In the genomic region with DNA sequence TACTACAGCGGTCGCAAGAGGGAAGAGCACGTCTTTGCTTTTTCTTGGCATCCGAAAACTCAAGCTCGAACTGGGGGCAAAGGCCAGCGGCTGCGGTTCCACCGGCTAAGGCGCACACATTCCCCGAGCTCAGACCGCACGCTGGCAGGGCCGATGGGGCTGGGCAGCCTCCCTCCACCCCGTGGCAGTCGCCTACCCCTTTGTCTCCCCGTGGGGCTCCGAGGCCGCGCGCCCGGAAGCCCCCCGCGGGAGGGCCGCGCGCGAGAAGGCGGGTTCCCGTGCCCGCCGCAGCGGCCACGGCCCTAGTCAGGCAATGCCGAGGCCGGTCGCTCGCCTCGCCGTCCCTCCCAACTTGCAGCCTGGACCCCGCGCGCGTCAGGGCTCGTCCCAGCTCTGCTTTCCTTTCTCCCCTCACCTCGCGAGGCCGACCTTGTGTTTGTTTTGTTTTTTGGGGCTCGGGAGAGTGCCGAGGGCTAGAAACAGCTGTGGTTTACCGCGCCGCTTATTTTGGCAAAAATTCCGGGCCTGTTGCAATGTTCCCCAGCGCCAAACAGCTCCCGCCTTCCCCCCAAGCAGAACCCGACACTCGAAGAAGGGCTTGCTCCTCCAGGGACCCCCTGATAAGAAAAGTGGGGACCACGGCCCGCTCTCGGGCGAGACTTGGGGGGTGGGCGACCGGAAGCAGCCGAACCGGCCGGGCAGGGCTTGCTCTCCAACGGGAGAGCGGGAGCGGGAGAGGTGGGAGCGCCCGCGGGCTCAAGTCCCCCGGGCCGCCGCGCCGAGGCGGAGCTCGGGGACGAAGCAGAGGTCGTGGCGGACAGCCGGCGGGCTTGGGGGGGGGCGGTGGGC, we compare ENCODE assay signal across 1 cellular context.
TF ChIP-seq lines count a peak whose summit lies in the region.

No MANE protein-coding gene starts in this region.

TF ChIP-seq in WTC11, 78 proteins besides CTCF, POLR2A, EP300 and RAD21 (continued from another document):
- TF ChIP-seq HMGXB4 (CRISPR knock-in tag; IDR thresholded peaks at IDR 0.05) (peak; percentile 66; the same call in 1 of the 2 replicates), MYBL2 (CRISPR knock-in tag; IDR thresholded peaks at IDR 0.05) (0 out of 2 replicates have a peak, but pooled peaks have one; percentile 54), ZNF512 (CRISPR knock-in tag; IDR thresholded peaks at IDR 0.05; ENCODE audit: borderline replicate concordance) (no peak), ZNF138 (CRISPR knock-in tag; conservative IDR thresholded peaks at IDR 0.05) (no peak), ATF2 (CRISPR knock-in tag; IDR thresholded peaks at IDR 0.05; ENCODE audit: borderline replicate concordance, low read depth) (no peak), ZNF263 (CRISPR knock-in tag; IDR thresholded peaks at IDR 0.05; ENCODE audit: low read depth) (no peak; the same call in 1 of the 2 replicates), USF1 (CRISPR knock-in tag; IDR thresholded peaks at IDR 0.05) (0 out of 2 replicates have a peak, but pooled peaks have one; percentile 27), TEAD4 (CRISPR knock-in tag; IDR thresholded peaks at IDR 0.05) (0 out of 2 replicates have a peak, but pooled peaks have one; percentile 14), NFYB (CRISPR knock-in tag; conservative IDR thresholded peaks at IDR 0.05; ENCODE audit: low read depth) (no peak; the same call in 1 of the 2 replicates), NR2C2 (CRISPR knock-in tag; IDR thresholded peaks at IDR 0.05) (no peak), TP53 (CRISPR knock-in tag; IDR thresholded peaks at IDR 0.05) (no peak), MXD4 (CRISPR knock-in tag; IDR thresholded peaks at IDR 0.05; ENCODE audit: borderline replicate concordance) (no peak), NR3C1 (CRISPR knock-in tag; conservative IDR thresholded peaks at IDR 0.05; ENCODE audit: low read depth) (no peak)
- TF ChIP-seq, protein P1, sequence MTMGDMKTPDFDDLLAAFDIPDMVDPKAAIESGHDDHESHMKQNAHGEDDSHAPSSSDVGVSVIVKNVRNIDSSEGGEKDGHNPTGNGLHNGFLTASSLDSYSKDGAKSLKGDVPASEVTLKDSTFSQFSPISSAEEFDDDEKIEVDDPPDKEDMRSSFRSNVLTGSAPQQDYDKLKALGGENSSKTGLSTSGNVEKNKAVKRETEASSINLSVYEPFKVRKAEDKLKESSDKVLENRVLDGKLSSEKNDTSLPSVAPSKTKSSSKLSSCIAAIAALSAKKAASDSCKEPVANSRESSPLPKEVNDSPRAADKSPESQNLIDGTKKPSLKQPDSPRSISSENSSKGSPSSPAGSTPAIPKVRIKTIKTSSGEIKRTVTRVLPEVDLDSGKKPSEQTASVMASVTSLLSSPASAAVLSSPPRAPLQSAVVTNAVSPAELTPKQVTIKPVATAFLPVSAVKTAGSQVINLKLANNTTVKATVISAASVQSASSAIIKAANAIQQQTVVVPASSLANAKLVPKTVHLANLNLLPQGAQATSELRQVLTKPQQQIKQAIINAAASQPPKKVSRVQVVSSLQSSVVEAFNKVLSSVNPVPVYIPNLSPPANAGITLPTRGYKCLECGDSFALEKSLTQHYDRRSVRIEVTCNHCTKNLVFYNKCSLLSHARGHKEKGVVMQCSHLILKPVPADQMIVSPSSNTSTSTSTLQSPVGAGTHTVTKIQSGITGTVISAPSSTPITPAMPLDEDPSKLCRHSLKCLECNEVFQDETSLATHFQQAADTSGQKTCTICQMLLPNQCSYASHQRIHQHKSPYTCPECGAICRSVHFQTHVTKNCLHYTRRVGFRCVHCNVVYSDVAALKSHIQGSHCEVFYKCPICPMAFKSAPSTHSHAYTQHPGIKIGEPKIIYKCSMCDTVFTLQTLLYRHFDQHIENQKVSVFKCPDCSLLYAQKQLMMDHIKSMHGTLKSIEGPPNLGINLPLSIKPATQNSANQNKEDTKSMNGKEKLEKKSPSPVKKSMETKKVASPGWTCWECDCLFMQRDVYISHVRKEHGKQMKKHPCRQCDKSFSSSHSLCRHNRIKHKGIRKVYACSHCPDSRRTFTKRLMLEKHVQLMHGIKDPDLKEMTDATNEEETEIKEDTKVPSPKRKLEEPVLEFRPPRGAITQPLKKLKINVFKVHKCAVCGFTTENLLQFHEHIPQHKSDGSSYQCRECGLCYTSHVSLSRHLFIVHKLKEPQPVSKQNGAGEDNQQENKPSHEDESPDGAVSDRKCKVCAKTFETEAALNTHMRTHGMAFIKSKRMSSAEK (CRISPR knock-in tag; IDR thresholded peaks at IDR 0.05; ENCODE audit: borderline replicate concordance), result no peak
- TF ChIP-seq, protein P2, sequence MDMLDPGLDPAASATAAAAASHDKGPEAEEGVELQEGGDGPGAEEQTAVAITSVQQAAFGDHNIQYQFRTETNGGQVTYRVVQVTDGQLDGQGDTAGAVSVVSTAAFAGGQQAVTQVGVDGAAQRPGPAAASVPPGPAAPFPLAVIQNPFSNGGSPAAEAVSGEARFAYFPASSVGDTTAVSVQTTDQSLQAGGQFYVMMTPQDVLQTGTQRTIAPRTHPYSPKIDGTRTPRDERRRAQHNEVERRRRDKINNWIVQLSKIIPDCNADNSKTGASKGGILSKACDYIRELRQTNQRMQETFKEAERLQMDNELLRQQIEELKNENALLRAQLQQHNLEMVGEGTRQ (CRISPR knock-in tag; IDR thresholded peaks at IDR 0.05), result no peak
- TF ChIP-seq, protein P3, sequence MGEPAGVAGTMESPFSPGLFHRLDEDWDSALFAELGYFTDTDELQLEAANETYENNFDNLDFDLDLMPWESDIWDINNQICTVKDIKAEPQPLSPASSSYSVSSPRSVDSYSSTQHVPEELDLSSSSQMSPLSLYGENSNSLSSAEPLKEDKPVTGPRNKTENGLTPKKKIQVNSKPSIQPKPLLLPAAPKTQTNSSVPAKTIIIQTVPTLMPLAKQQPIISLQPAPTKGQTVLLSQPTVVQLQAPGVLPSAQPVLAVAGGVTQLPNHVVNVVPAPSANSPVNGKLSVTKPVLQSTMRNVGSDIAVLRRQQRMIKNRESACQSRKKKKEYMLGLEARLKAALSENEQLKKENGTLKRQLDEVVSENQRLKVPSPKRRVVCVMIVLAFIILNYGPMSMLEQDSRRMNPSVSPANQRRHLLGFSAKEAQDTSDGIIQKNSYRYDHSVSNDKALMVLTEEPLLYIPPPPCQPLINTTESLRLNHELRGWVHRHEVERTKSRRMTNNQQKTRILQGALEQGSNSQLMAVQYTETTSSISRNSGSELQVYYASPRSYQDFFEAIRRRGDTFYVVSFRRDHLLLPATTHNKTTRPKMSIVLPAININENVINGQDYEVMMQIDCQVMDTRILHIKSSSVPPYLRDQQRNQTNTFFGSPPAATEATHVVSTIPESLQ (CRISPR knock-in tag; IDR thresholded peaks at IDR 0.05), result no peak
